In the genomic region with DNA sequence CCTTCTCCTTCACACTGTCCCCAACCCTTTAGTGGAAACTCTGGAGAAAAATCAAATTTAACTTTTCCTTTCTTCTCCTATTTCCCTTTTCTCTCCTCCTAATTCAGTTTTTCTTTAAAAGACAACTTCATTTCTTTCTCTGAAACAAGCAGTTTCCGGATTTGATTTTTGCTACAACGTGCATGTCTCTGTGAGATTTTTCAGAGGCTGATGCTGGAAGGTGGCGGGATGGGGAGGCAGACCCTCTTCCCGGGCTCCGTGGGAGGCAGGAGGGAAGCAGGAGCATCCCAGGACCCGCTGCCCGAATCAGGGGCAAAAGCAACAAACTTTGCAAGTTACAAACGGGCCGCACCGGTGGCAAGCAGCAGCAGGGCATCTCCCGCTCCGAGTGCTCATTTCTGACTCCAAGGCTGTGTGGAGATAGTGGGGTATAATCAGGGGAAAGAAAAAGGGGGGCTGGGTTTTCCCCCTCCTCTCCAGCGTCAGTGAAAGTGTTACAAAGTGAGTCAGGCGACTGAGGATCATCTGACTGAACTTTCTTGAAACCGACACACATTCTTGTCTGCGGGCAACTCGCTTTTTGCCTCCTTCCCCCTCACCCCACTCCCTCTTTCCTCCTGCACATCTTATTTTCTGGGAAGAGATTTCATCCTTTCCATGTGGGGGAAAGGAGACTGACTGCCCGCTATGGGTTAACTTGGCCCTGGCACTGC, we compare ENCODE assay signal across 9 cellular contexts. TPM values are rescaled to one million over a fixed set of nuclear protein-coding genes. Genes with fewer than 3 reads are reported as not detected.
DNase-seq lines count a peak whose midpoint lies in the region; ATAC-seq and TF ChIP-seq lines count a peak whose summit lies in the region.
"Had no signal": no experiment of that assay in that cellular context is flagged by ENCODE, and none has a peak within 500 bp of the region (broad histone marks: within the 10 kb centered on the region; RNA-seq: fewer than 3 reads in every experiment).

No MANE protein-coding gene starts in this region.

- peak overlapping the region; percentile 15 for H3K27ac ChIP-seq in CD8-positive, alpha-beta T cell (ENCODE audit: low read depth, low read length)
- peak overlapping the region; percentile 91 to 99 (median 98) for H3K27ac ChIP-seq in heart left ventricle
- peak overlapping the region; percentile 96 for H3K27ac ChIP-seq in psoas muscle

- peak overlapping the region; percentile 47 for H3K4me3 Mint-ChIP-seq in CD8-positive, alpha-beta T cell

- H3K4me1 Mint-ChIP-seq in CD8-positive, alpha-beta T cell (ENCODE audit: low read depth) = peaks cover 23% of the 10 kb centered on the region

- peaks cover 3% of the 10 kb centered on the region for H3K27me3 ChIP-seq in CD8-positive, alpha-beta T cell (ENCODE audit: insufficient read depth, low read length)
- H3K27me3 ChIP-seq in heart left ventricle (peaks cover 0 to under 1% (median 0%) of the 10 kb centered on the region in 9 donors), psoas muscle (ENCODE audit: insufficient read depth in 3 of 3, low read length in 2 of 3) (no peaks in the 10 kb centered on the region)

- TF ChIP-seq POLR2A in heart left ventricle (IDR thresholded peaks at IDR 0.05) = peak in 1 of 2 donors; percentile 21

- peaks cover 23% of the 10 kb centered on the region for H3K27me3 Mint-ChIP-seq in CD8-positive, alpha-beta T cell (ENCODE audit: low read depth)

- no peaks in the 10 kb centered on the region for H3K36me3 ChIP-seq in CD8-positive, alpha-beta T cell (ENCODE audit: insufficient read depth, low read length)
- H3K36me3 ChIP-seq in heart left ventricle (peaks cover 0 to 37% (median 0%) of the 10 kb centered on the region in 9 donors), psoas muscle (ENCODE audit: insufficient read depth in 1 of 2, low read depth in 1 of 2) (no peaks in the 10 kb centered on the region)

- POLR2A ChIA-PET in CD8-positive, alpha-beta T cell (lab: Charles Lee) = interaction anchor here (1.0 kb wide), 1 partner anchor 10 kb away, joined by 3 read pairs; no protein-coding TSS in a partner anchor

- no peak for TF ChIP-seq CTCF in CD8-positive, alpha-beta T cell (IDR thresholded peaks at IDR 0.05)
- TF ChIP-seq CTCF in WI38 (IDR thresholded peaks at IDR 0.05; ENCODE audit: low read depth, low read length) (no peak), heart left ventricle (IDR thresholded peaks at IDR 0.05) (no peak), psoas muscle (IDR thresholded peaks at IDR 0.05) (no peak)

- no peak overlapping the region for H3K4me3 ChIP-seq in CD8-positive, alpha-beta T cell (ENCODE audit: low read depth, low read length)
- H3K4me3 ChIP-seq in WI38 (ENCODE audit: low read depth, low read length) = peak overlapping the region; percentile 50
- peak overlapping the region in 11 of 12 donors; percentile 16 to 96 (median 82) for H3K4me3 ChIP-seq in heart left ventricle
- peak overlapping the region; percentile 89 for H3K4me3 ChIP-seq in psoas muscle

- H3K36me3 Mint-ChIP-seq in CD8-positive, alpha-beta T cell = peaks cover 2% of the 10 kb centered on the region

- peak in 1 of 7 experiments; percentile 23 for DNase-seq in CD8-positive, alpha-beta T cell
- DNase-seq in heart left ventricle (peak in 1 of 5 donors; percentile 41), psoas muscle (peak; percentile 18 to 56), NCI-H1092 treated with DMSO at 0.1 percent for 48 hours (lab: John Stamatoyannopoulos, UW) (no peak), cerebellar cortex (ENCODE audit: low spot score) (no peak)
- no peak for DNase-seq in activated CD4-positive, alpha-beta T cell treated with anti-CD3 and anti-CD28 coated beads for 1 hour
- DNase-seq: activated CD4-positive, alpha-beta T cell treated with anti-CD3 and anti-CD28 coated beads, Interleukin-2, amount 50 U/mL, for 4 hours had no signal

- CTCF ChIA-PET in CD8-positive, alpha-beta T cell (lab: Charles Lee) = no interaction called here

- intact Hi-C loops in CD8-positive, alpha-beta T cell (cut with DNase I, micrococcal nuclease) = no loop called here
- intact Hi-C loops in heart left ventricle (cut with DNase I) (loop anchor here in 7 of 10 donors (5.0 to 10.0 kb wide), 8 partner anchors 51 to 1079 kb away; no protein-coding TSS in a partner anchor), psoas muscle (cut with DNase I) (loop anchor here (5.0 to 10.0 kb wide), 3 partner anchors 109 to 359 kb away; a partner anchor contains a TSS)

- H3K9me3 ChIP-seq in CD8-positive, alpha-beta T cell (ENCODE audit: low read length) = no peaks in the 10 kb centered on the region
- H3K9me3 ChIP-seq in heart left ventricle = no peaks in the 10 kb centered on the region
- no peaks in the 10 kb centered on the region for H3K9me3 ChIP-seq in psoas muscle

- no peak overlapping the region for H3K27ac Mint-ChIP-seq in CD8-positive, alpha-beta T cell

- WGBS in heart left ventricle, 4 donors = 27 to 36% (median 31%) methylated on average over 18 of the region's 18 CpGs
- WGBS in psoas muscle, 3 donors = 8 to 23% (median 14%) methylated on average over 18 of the region's 18 CpGs

- H3K9me3 Mint-ChIP-seq in CD8-positive, alpha-beta T cell = no peaks in the 10 kb centered on the region

- ATAC-seq in CD8-positive, alpha-beta T cell = no peak
- ATAC-seq in heart left ventricle = peak in 1 of 4 donors; percentile 2
- peak in 2 of 4 donors; percentile 2 to 5 for ATAC-seq in psoas muscle
- no peak for ATAC-seq in GM18870 (IDR thresholded peaks at IDR 0.05; ENCODE audit: unreplicated experiment)

- H3K4me1 ChIP-seq in CD8-positive, alpha-beta T cell (ENCODE audit: insufficient read depth, low read length) = peaks cover 28% of the 10 kb centered on the region
- peaks cover 0 to 59% (median 32%) of the 10 kb centered on the region in 12 donors for H3K4me1 ChIP-seq in heart left ventricle
- H3K4me1 ChIP-seq in psoas muscle = peaks cover 37% of the 10 kb centered on the region

RNA-seq across cellular contexts. Expression of gene ZEB2, which starts 6.4 kb away (rescaled TPM):
- 10 to 100 TPM; 73.0 to 76.7 TPM for total RNA-seq in CD8-positive, alpha-beta T cell
- total RNA-seq in heart left ventricle = 100 to 1,000 TPM in 2 of 9 donors, 10 to 100 TPM in 7; 68.5 to 168 (median 86.3) TPM
- 10 to 100 TPM; 23.1 to 34.9 TPM for polyA plus RNA-seq in heart left ventricle
- total RNA-seq in psoas muscle = 10 to 100 TPM; 23.3 to 48.7 (median 37.9) TPM
- 10 to 100 TPM; 11.6 to 18.1 (median 11.7) TPM for polyA plus RNA-seq in psoas muscle

Comparison
In these comparisons a context has a peak if more than half of its experiments do, and no peak if none do; other contexts are left out.
1. DNase-seq: peak in psoas muscle (2 of 2); none in NCI-H1092 treated with DMSO at 0.1 percent for 48 hours (single experiment), cerebellar cortex (single experiment) and activated CD4-positive, alpha-beta T cell treated with anti-CD3 and anti-CD28 coated beads for 1 hour (single experiment).
2. H3K27ac ChIP-seq: peak in every context shown above with its lines; median percentile 98 in heart left ventricle; 96 in psoas muscle; 15 in CD8-positive, alpha-beta T cell.
3. intact Hi-C loops: an anchor here in heart left ventricle (5.0 to 10.0 kb wide) and psoas muscle (5.0 to 10.0 kb wide); none called in CD8-positive, alpha-beta T cell.